Comparison of ENCODE assay signal across 9 cellular contexts in the genomic region with DNA sequence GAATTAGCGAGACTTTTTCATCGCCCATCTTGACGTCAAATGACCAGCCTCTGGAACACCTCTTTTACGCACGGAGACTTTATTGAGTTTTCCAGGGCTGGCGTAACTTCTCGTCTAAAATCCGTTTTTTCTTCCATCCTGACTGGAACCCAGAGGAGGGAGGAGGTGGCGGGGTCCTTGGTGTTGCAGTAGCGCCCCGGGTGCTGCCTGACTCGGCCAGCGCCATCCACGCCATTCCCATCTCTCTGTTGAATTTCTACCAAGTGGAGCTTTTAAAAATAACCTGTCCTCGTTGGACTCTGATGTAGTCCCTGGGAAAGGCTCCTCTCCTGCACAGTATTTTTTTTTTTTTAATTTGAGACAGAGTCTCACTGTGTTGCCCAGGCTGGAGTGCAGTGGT.
"Had no signal": no experiment of that assay in that cellular context is flagged by ENCODE, and none has a peak within 500 bp of the region (broad histone marks: within the 10 kb centered on the region; RNA-seq: fewer than 3 reads in every experiment).

No MANE protein-coding gene starts in this region.

- ATAC-seq: HepG2, K562 had no signal

- H3K9ac ChIP-seq: KMS-11 had no signal

- H3K4me3 ChIP-seq: K562 had no signal

- H3K27me3 Mint-ChIP-seq: IgD-negative memory B cell had no signal

- H3K27ac ChIP-seq: HL-60, KMS-11 had no signal

- H3K4me2 ChIP-seq: KMS-11 had no signal

- DNase-seq: IMR-90, KBM-7, KG1 had no signal

- H3K9me3 Mint-ChIP-seq: IgD-negative memory B cell had no signal

- FAIRE-seq: HepG2, HTR-8/SVneo, K562 had no signal

- H3K4me3 Mint-ChIP-seq: IgD-negative memory B cell had no signal
